In the genomic region with DNA sequence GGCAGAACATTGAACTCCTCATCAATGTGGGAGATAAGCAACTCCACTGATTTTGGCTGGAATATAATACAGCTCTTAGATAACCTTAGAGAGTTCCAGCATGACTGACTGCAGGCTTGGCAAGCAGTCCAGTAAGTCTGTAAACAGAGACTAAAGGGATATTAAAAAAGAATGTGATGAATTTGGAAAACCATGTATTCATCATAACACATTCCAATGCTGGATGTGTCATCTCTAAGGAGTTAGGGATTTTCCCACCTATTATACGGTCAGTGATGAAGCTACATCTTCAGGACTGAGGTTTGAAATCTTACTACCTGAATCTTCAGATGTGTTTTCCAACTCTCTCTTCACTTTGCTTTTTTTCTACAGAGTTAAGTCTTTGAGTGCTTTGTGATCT, we compare ENCODE assay signal across 13 cellular contexts.
DNase-seq lines count a peak whose midpoint lies in the region; ATAC-seq and TF ChIP-seq lines count a peak whose summit lies in the region.
"Had no signal": no experiment of that assay in that cellular context is flagged by ENCODE, and none has a peak within 500 bp of the region (broad histone marks: within the 10 kb centered on the region; RNA-seq: fewer than 3 reads in every experiment).

No MANE protein-coding gene starts in this region.

- no peak overlapping the region for H2AFZ ChIP-seq in neural progenitor cell (replicated peaks)

- no peaks in the 10 kb centered on the region for H3K4me1 ChIP-seq in body of pancreas
- H3K4me1 ChIP-seq in lung (ENCODE audit: control insufficient read depth in 2 of 2, insufficient read depth in 2 of 2, low read length in 2 of 2): no peaks in the 10 kb centered on the region
- no peaks in the 10 kb centered on the region for H3K4me1 ChIP-seq in colonic mucosa
- H3K4me1 ChIP-seq in neural progenitor cell: peaks cover 6% of the 10 kb centered on the region
- H3K4me1 ChIP-seq: adrenal gland, tibial nerve had no signal

- H3K27me3 ChIP-seq in MG63 (no peaks in the 10 kb centered on the region), body of pancreas (no peaks in the 10 kb centered on the region), lung (ENCODE audit: control insufficient read depth, insufficient read depth) (no peaks in the 10 kb centered on the region), colonic mucosa (no peaks in the 10 kb centered on the region), neural progenitor cell (no peaks in the 10 kb centered on the region)
- H3K27me3 ChIP-seq: adrenal gland, tibial nerve had no signal

- no peak overlapping the region for H3K27ac ChIP-seq in body of pancreas
- H3K27ac ChIP-seq in lung (ENCODE audit: low read depth in 1 of 2, low read length in 1 of 2): no peak overlapping the region
- H3K27ac ChIP-seq in colonic mucosa: no peak overlapping the region
- H3K27ac ChIP-seq in neural progenitor cell: no peak overlapping the region
- H3K27ac ChIP-seq: adrenal gland, tibial nerve had no signal

- H3K9me3 ChIP-seq in MG63 (no peaks in the 10 kb centered on the region), body of pancreas (no peaks in the 10 kb centered on the region), lung (ENCODE audit: control insufficient read depth in 2 of 2, insufficient read depth in 1 of 2, low read length in 1 of 2) (no peaks in the 10 kb centered on the region), colonic mucosa (no peaks in the 10 kb centered on the region), neural progenitor cell (ENCODE audit: low read depth) (no peaks in the 10 kb centered on the region)
- H3K9me3 ChIP-seq: adrenal gland, tibial nerve had no signal

- H3F3A ChIP-seq in neural progenitor cell (ENCODE audit: low read depth): no peaks in the 10 kb centered on the region

- H3K4me2 ChIP-seq in neural progenitor cell: no peak overlapping the region

- no peaks in the 10 kb centered on the region for H3K9me3 Mint-ChIP-seq in neural progenitor cell

- H3K4me3 Mint-ChIP-seq in neural progenitor cell: no peak overlapping the region
- H3K4me3 Mint-ChIP-seq: activated T-cell treated with anti-CD3 and anti-CD28 coated beads, Interleukin-2, amount 50 U/mL, for 4 hours had no signal

- H3K36me3 Mint-ChIP-seq in neural progenitor cell: no peaks in the 10 kb centered on the region

- H3K79me2 ChIP-seq in neural progenitor cell (ENCODE audit: low read depth): no peaks in the 10 kb centered on the region

- H3K4me1 Mint-ChIP-seq in neural progenitor cell: no peaks in the 10 kb centered on the region

- in situ Hi-C loops in ACHN (cut with HindIII; ENCODE audit: low pct_ligation_motif_present, low pct_unique_long_range_greater_than_20kb, low sequenced_read_pairs): no loop called here

- intact Hi-C loops in body of pancreas (cut with DNase I): no loop called here
- intact Hi-C loops in colonic mucosa (cut with DNase I): no loop called here

- TF ChIP-seq CTCF in body of pancreas (IDR thresholded peaks at IDR 0.05): no peak
- no peak for TF ChIP-seq CTCF in lung (IDR thresholded peaks at IDR 0.05; ENCODE audit: control extremely low read depth, extremely low read depth)
- TF ChIP-seq CTCF in colonic mucosa (IDR thresholded peaks at IDR 0.05): no peak
- TF ChIP-seq CTCF in neural progenitor cell (IDR thresholded peaks at IDR 0.05): no peak

- H3K4me3 ChIP-seq in MG63 (no peak overlapping the region), body of pancreas (no peak overlapping the region), lung (no peak overlapping the region), colonic mucosa (no peak overlapping the region), neural progenitor cell (no peak overlapping the region)
- H3K4me3 ChIP-seq: adrenal gland, tibial nerve had no signal

- no peak overlapping the region for H3K9ac ChIP-seq in colonic mucosa (ENCODE audit: low read depth in 2 of 2, low read length in 2 of 2)
- no peak overlapping the region for H3K9ac ChIP-seq in neural progenitor cell

- ATAC-seq in body of pancreas: peak; percentile 24
- peak; percentile 34 for ATAC-seq in lung (ENCODE audit: insufficient read depth, low FRiP score)
- ATAC-seq in HG03045 (IDR thresholded peaks at IDR 0.05; ENCODE audit: unreplicated experiment): no peak
- ATAC-seq: activated T-cell treated with anti-CD3 and anti-CD28 coated beads, Interleukin-2, amount 50 U/mL, for 4 hours had no signal

- no peak overlapping the region for H3K27ac Mint-ChIP-seq in neural progenitor cell

- H3K27me3 Mint-ChIP-seq in neural progenitor cell (ENCODE audit: insufficient read depth, low read depth): no peaks in the 10 kb centered on the region

- H4K20me1 ChIP-seq in neural progenitor cell (ENCODE audit: low read depth): no peaks in the 10 kb centered on the region

- no peaks in the 10 kb centered on the region for H3K36me3 ChIP-seq in MG63
- no peaks in the 10 kb centered on the region for H3K36me3 ChIP-seq in body of pancreas (replicated peaks in 1 of 2; ENCODE audit: insufficient read depth in 1 of 2, low read depth in 2 of 2)
- H3K36me3 ChIP-seq in lung (ENCODE audit: control insufficient read depth in 2 of 2, insufficient read depth in 2 of 2, low read length in 2 of 2): no peaks in the 10 kb centered on the region
- no peaks in the 10 kb centered on the region for H3K36me3 ChIP-seq in colonic mucosa
- H3K36me3 ChIP-seq in neural progenitor cell: no peaks in the 10 kb centered on the region
- H3K36me3 ChIP-seq: adrenal gland, tibial nerve had no signal

- no peak for TF ChIP-seq POLR2A in body of pancreas (IDR thresholded peaks at IDR 0.05)

- 43 to 54% methylated on average over 1 of the region's 1 CpG for WGBS in body of pancreas, 2 donors
- 69 to 91% methylated on average over 1 of the region's 1 CpG for WGBS in lung, 2 donors

- DNase-seq in ACHN: peak; percentile 86
- DNase-seq in MG63: peak; percentile 78
- no peak for DNase-seq in body of pancreas
- no peak for DNase-seq in lung (ENCODE audit: low spot score)
- no peak for DNase-seq in colonic mucosa
- DNase-seq in neural progenitor cell (ENCODE audit: low spot score): no peak
- DNase-seq in stimulated activated CD4-positive, alpha-beta T cell treated with anti-CD3 and anti-CD28 coated beads, Interleukin-2, amount 100 ng/mL, for 24 hours: no peak
- DNase-seq: activated T-cell treated with anti-CD3 and anti-CD28 coated beads, Interleukin-2, amount 50 U/mL, for 4 hours; adrenal gland; effector CD4-positive, alpha-beta T cell; occipital lobe had no signal

Comparison
In these comparisons a context has a peak if more than half of its experiments do, and no peak if none do; other contexts are left out.
1. DNase-seq: peak in ACHN (single experiment) and MG63 (single experiment); none in body of pancreas (0 of 4), lung (single experiment), colonic mucosa (single experiment), neural progenitor cell (single experiment) and stimulated activated CD4-positive, alpha-beta T cell treated with anti-CD3 and anti-CD28 coated beads, Interleukin-2, amount 100 ng/mL, for 24 hours (0 of 2).